ENCODE assay signal across 9 cellular contexts in the genomic region with DNA sequence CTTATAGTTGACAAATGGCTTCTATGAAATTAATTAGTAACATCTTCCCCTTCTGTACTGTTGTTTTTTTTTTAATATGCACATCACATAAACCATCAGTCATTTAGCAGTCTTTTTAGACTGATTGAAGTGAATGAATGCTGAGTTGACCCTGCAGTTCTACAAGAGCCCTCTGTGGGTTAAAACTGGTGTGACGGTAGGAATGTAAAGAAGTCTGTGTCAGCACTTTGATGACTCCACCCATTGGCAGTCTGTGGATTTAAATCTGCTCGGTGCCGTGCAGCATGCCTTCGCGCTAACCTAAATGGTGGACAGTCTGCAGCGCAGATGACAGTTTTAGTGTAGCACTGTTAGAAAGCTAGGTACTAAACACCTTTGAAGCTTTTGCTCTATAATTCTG. TPM values are rescaled to one million over a fixed set of nuclear protein-coding genes. Genes with fewer than 3 reads are reported as not detected.
A peak's percentile ranks its signal among the peaks of the same experiment; 100 is the strongest.
DNase-seq lines count a peak whose midpoint lies in the region; ATAC-seq and TF ChIP-seq lines count a peak whose summit lies in the region.
"Had no signal": no experiment of that assay in that cellular context is flagged by ENCODE, and none has a peak within 500 bp of the region (broad histone marks: within the 10 kb centered on the region; RNA-seq: fewer than 3 reads in every experiment).

No MANE protein-coding gene starts in this region.

- H3K27me3 Mint-ChIP-seq in activated CD8-positive, alpha-beta T cell treated with anti-CD3 and anti-CD28 coated beads for 36 hours, result no peaks in the 10 kb centered on the region
- no peaks in the 10 kb centered on the region for H3K27me3 Mint-ChIP-seq in activated CD8-positive, alpha-beta T cell treated with anti-CD3 and anti-CD28 coated beads, Interleukin-2, amount 10 ng/mL, durations not matched to agents 7 days and 5 days (ENCODE audit: low read depth)
- no peaks in the 10 kb centered on the region for H3K27me3 Mint-ChIP-seq in chondrocyte (ENCODE audit: low read depth)
- no peaks in the 10 kb centered on the region for H3K27me3 Mint-ChIP-seq in osteocyte (ENCODE audit: unreplicated experiment)

- peak; percentile 15 for DNase-seq in activated CD8-positive, alpha-beta T cell treated with anti-CD3 and anti-CD28 coated beads for 36 hours
- DNase-seq in activated CD8-positive, alpha-beta T cell treated with anti-CD3 and anti-CD28 coated beads, Interleukin-2, amount 10 ng/mL, durations not matched to agents 7 days and 5 days, result no peak
- DNase-seq in MV-4-11 (lab: John Stamatoyannopoulos, UW), result peak; percentile 30
- no peak for DNase-seq in chondrocyte (ENCODE audit: low spot score)
- DNase-seq in osteocyte (ENCODE audit: extremely low spot score, unreplicated experiment), result no peak
- DNase-seq in activated CD8-positive, alpha-beta memory T cell treated with anti-CD3 and anti-CD28 coated beads, Interleukin-2, amount 50 U/mL, for 4 hours, result no peak
- DNase-seq: colonic mucosa had no signal

- CTCF ChIA-PET in activated CD8-positive, alpha-beta T cell treated with anti-CD3 and anti-CD28 coated beads for 36 hours (lab: Charles Lee), result interaction anchor here (0.9 to 1.6 kb wide), 4 partner anchors 21 to 405 kb away, joined by 3 to 5 read pairs (median 3); no protein-coding TSS in a partner anchor
- CTCF ChIA-PET in activated CD8-positive, alpha-beta T cell treated with anti-CD3 and anti-CD28 coated beads, Interleukin-2, amount 10 ng/mL, durations not matched to agents 7 days and 5 days (lab: Charles Lee), result interaction anchor here (0.9 to 1.4 kb wide), 4 partner anchors 9 to 230 kb away, joined by 3 to 4 read pairs (median 3); no protein-coding TSS in a partner anchor

- no peak overlapping the region for H3K4me3 Mint-ChIP-seq in activated CD8-positive, alpha-beta T cell treated with anti-CD3 and anti-CD28 coated beads for 36 hours
- H3K4me3 Mint-ChIP-seq in activated CD8-positive, alpha-beta T cell treated with anti-CD3 and anti-CD28 coated beads, Interleukin-2, amount 10 ng/mL, durations not matched to agents 7 days and 5 days, result no peak overlapping the region
- H3K4me3 Mint-ChIP-seq in chondrocyte (ENCODE audit: unreplicated experiment) (peak overlapping the region; percentile 33), osteocyte (ENCODE audit: unreplicated experiment) (peak overlapping the region; percentile 61)

- peaks cover 38% of the 10 kb centered on the region for H3K4me1 Mint-ChIP-seq in activated CD8-positive, alpha-beta T cell treated with anti-CD3 and anti-CD28 coated beads for 36 hours (ENCODE audit: low read depth)
- peaks cover 34% of the 10 kb centered on the region for H3K4me1 Mint-ChIP-seq in activated CD8-positive, alpha-beta T cell treated with anti-CD3 and anti-CD28 coated beads, Interleukin-2, amount 10 ng/mL, durations not matched to agents 7 days and 5 days (ENCODE audit: low read depth)
- H3K4me1 Mint-ChIP-seq in chondrocyte (ENCODE audit: low read depth), result peaks cover 41% of the 10 kb centered on the region
- peaks cover 35% of the 10 kb centered on the region for H3K4me1 Mint-ChIP-seq in osteocyte (ENCODE audit: unreplicated experiment)

- no peak for TF ChIP-seq CTCF in activated CD8-positive, alpha-beta T cell treated with anti-CD3 and anti-CD28 coated beads for 36 hours (IDR thresholded peaks at IDR 0.05)
- TF ChIP-seq CTCF in chondrocyte (IDR thresholded peaks at IDR 0.05), result peak; percentile 62
- no peak for TF ChIP-seq CTCF in osteocyte (IDR thresholded peaks at IDR 0.05)

- ATAC-seq in activated CD8-positive, alpha-beta T cell treated with anti-CD3 and anti-CD28 coated beads for 36 hours, result peak; percentile 12
- ATAC-seq in activated CD8-positive, alpha-beta T cell treated with anti-CD3 and anti-CD28 coated beads, Interleukin-2, amount 10 ng/mL, durations not matched to agents 7 days and 5 days, result no peak
- ATAC-seq in HG03460 (IDR thresholded peaks at IDR 0.05; ENCODE audit: unreplicated experiment), result no peak
- ATAC-seq in HG03378 (IDR thresholded peaks at IDR 0.05; ENCODE audit: unreplicated experiment), result no peak

- POLR2A ChIA-PET in activated CD8-positive, alpha-beta T cell treated with anti-CD3 and anti-CD28 coated beads for 36 hours (lab: Charles Lee), result interaction anchor here (1.0 to 4.3 kb wide), 3 partner anchors 14 to 96 kb away, joined by 3 to 21 read pairs (median 5); no protein-coding TSS in a partner anchor
- POLR2A ChIA-PET in activated CD8-positive, alpha-beta T cell treated with anti-CD3 and anti-CD28 coated beads, Interleukin-2, amount 10 ng/mL, durations not matched to agents 7 days and 5 days (lab: Charles Lee), result no interaction called here

- H3K27ac Mint-ChIP-seq in activated CD8-positive, alpha-beta T cell treated with anti-CD3 and anti-CD28 coated beads for 36 hours, result peak overlapping the region; percentile 67
- no peak overlapping the region for H3K27ac Mint-ChIP-seq in activated CD8-positive, alpha-beta T cell treated with anti-CD3 and anti-CD28 coated beads, Interleukin-2, amount 10 ng/mL, durations not matched to agents 7 days and 5 days
- peak overlapping the region; percentile 33 for H3K27ac Mint-ChIP-seq in chondrocyte (ENCODE audit: unreplicated experiment)
- H3K27ac Mint-ChIP-seq in osteocyte (ENCODE audit: unreplicated experiment), result peak overlapping the region; percentile 32

- intact Hi-C loops in activated CD8-positive, alpha-beta T cell treated with anti-CD3 and anti-CD28 coated beads for 36 hours (cut with micrococcal nuclease), result no loop called here

- peaks cover 36% of the 10 kb centered on the region for H3K36me3 Mint-ChIP-seq in activated CD8-positive, alpha-beta T cell treated with anti-CD3 and anti-CD28 coated beads for 36 hours (ENCODE audit: low read depth)
- peaks cover 38% of the 10 kb centered on the region for H3K36me3 Mint-ChIP-seq in activated CD8-positive, alpha-beta T cell treated with anti-CD3 and anti-CD28 coated beads, Interleukin-2, amount 10 ng/mL, durations not matched to agents 7 days and 5 days (ENCODE audit: low read depth)
- peaks cover 7% of the 10 kb centered on the region for H3K36me3 Mint-ChIP-seq in chondrocyte (ENCODE audit: low read depth)
- peaks cover 7% of the 10 kb centered on the region for H3K36me3 Mint-ChIP-seq in osteocyte (ENCODE audit: unreplicated experiment)

- H3K9me3 Mint-ChIP-seq in activated CD8-positive, alpha-beta T cell treated with anti-CD3 and anti-CD28 coated beads for 36 hours, result no peaks in the 10 kb centered on the region
- no peaks in the 10 kb centered on the region for H3K9me3 Mint-ChIP-seq in activated CD8-positive, alpha-beta T cell treated with anti-CD3 and anti-CD28 coated beads, Interleukin-2, amount 10 ng/mL, durations not matched to agents 7 days and 5 days (ENCODE audit: insufficient read depth)
- H3K9me3 Mint-ChIP-seq in chondrocyte (ENCODE audit: low read depth), result no peaks in the 10 kb centered on the region
- H3K9me3 Mint-ChIP-seq in osteocyte (ENCODE audit: unreplicated experiment), result no peaks in the 10 kb centered on the region

RNA-seq across cellular contexts. Expression of gene GTF3C4, which starts 3.1 kb away (rescaled TPM):
- 10 to 100 TPM; 16.2 to 16.4 TPM for total RNA-seq in activated CD8-positive, alpha-beta T cell treated with anti-CD3 and anti-CD28 coated beads for 36 hours
- total RNA-seq in activated CD8-positive, alpha-beta T cell treated with anti-CD3 and anti-CD28 coated beads, Interleukin-2, amount 10 ng/mL, durations not matched to agents 7 days and 5 days, result 10 to 100 TPM; 12.2 to 13.0 TPM
- total RNA-seq in chondrocyte (16.6 to 20.2 TPM (median 17.2 TPM) in 3 replicates), osteocyte (21.2 and 22.7 TPM in 2 replicates)

RNA-seq across cellular contexts. Expression of gene DDX31, which starts 3.6 kb away (rescaled TPM):
- 10 to 100 TPM; 20.9 to 22.8 TPM for total RNA-seq in activated CD8-positive, alpha-beta T cell treated with anti-CD3 and anti-CD28 coated beads for 36 hours
- total RNA-seq in activated CD8-positive, alpha-beta T cell treated with anti-CD3 and anti-CD28 coated beads, Interleukin-2, amount 10 ng/mL, durations not matched to agents 7 days and 5 days, result 10 to 100 TPM; 12.6 to 13.2 TPM
- 11.3 to 13.4 TPM (median 11.9 TPM) in 3 replicates for total RNA-seq in chondrocyte
- total RNA-seq in osteocyte, result 14.6 and 14.7 TPM in 2 replicates

Comparison
In these comparisons a context has a peak if more than half of its experiments do, and no peak if none do; other contexts are left out.
1. DNase-seq: peak in activated CD8-positive, alpha-beta T cell treated with anti-CD3 and anti-CD28 coated beads for 36 hours (single experiment) and MV-4-11 (single experiment); none in activated CD8-positive, alpha-beta T cell treated with anti-CD3 and anti-CD28 coated beads, Interleukin-2, amount 10 ng/mL, durations not matched to agents 7 days and 5 days (single experiment), chondrocyte (single experiment), osteocyte (single experiment) and activated CD8-positive, alpha-beta memory T cell treated with anti-CD3 and anti-CD28 coated beads, Interleukin-2, amount 50 U/mL, for 4 hours (single experiment).
2. H3K4me3 Mint-ChIP-seq: peak in chondrocyte (single experiment) and osteocyte (single experiment); none in activated CD8-positive, alpha-beta T cell treated with anti-CD3 and anti-CD28 coated beads for 36 hours (single experiment) and activated CD8-positive, alpha-beta T cell treated with anti-CD3 and anti-CD28 coated beads, Interleukin-2, amount 10 ng/mL, durations not matched to agents 7 days and 5 days (single experiment).